ENCODE assay signal across 1 cellular context in the genomic region with DNA sequence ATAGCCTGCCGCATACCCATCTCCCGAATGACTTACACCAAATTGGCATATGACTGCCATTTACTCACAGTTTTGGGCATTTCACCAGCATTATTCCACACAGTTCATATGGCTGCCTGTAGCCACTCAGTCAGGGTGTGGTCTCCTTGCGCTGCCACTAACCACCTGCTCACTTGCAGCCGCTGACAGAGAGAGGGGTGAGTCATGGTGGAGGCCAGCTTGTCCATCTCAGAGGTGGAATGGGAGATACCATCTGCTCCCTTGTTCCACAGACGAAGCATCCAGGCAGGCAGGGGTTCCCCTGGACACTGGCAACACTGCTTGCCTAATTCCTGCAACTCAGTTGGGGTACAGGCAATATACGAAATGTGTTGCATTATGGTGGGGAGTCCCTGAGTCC.
TF ChIP-seq lines count a peak whose summit lies in the region.

No MANE protein-coding gene starts in this region.

TF ChIP-seq in K562, 482 proteins besides CTCF, POLR2A, EP300 and RAD21 (continued from another document and continues in another):
- TF ChIP-seq, protein P1, sequence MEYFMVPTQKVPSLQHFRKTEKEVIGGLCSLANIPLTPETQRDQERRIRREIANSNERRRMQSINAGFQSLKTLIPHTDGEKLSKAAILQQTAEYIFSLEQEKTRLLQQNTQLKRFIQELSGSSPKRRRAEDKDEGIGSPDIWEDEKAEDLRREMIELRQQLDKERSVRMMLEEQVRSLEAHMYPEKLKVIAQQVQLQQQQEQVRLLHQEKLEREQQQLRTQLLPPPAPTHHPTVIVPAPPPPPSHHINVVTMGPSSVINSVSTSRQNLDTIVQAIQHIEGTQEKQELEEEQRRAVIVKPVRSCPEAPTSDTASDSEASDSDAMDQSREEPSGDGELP (CRISPR knock-in tag; IDR thresholded peaks at IDR 0.05; ENCODE audit: borderline replicate concordance): peak; percentile 66; the same call in 1 of the 2 replicates
- TF ChIP-seq FOS (IDR thresholded peaks at IDR 0.05; ENCODE audit: extremely low read depth, insufficient read length) (peak; percentile 21), RERE (CRISPR knock-in tag; IDR thresholded peaks at IDR 0.05; ENCODE audit: borderline replicate concordance) (no peak), COPS2 (conservative IDR thresholded peaks at IDR 0.05) (no peak), FUS (optimal IDR thresholded peaks at IDR 0.05; ENCODE audit: low read depth, low read length) (no peak), YBX1 (IDR thresholded peaks at IDR 0.05) (no peak), KLF13 (tag; IDR thresholded peaks at IDR 0.05; ENCODE audit: borderline replicate concordance, low read depth) (no peak), TCF7 (IDR thresholded peaks at IDR 0.05; ENCODE audit: borderline replicate concordance) (no peak), MYNN (IDR thresholded peaks at IDR 0.05) (peak; percentile 58; the same call in 1 of the 2 replicates), MYNN (CRISPR knock-in tag; IDR thresholded peaks at IDR 0.05) (no peak), PTRF (tag; IDR thresholded peaks at IDR 0.05) (no peak), SIX5 (IDR thresholded peaks at IDR 0.05; ENCODE audit: borderline replicate concordance in 1 of 2, insufficient read depth in 1 of 2, low read depth in 1 of 2, low read length in 2 of 2) (no peak), TOE1 (IDR thresholded peaks at IDR 0.05; ENCODE audit: borderline replicate concordance) (no peak), TOE1 (CRISPR knock-in tag; IDR thresholded peaks at IDR 0.05; ENCODE audit: borderline replicate concordance, low read depth) (no peak), TEAD2 (tag; IDR thresholded peaks at IDR 0.05) (no peak), PCBP2 (IDR thresholded peaks at IDR 0.05; ENCODE audit: low read depth, low read length, poor library complexity, severe bottlenecking) (no peak), KAT7 (CRISPR knock-in tag; IDR thresholded peaks at IDR 0.05; ENCODE audit: borderline replicate concordance) (no peak), NFE2L1 (tag; IDR thresholded peaks at IDR 0.05; ENCODE audit: borderline replicate concordance, low read depth) (no peak), GTF2F1 (IDR thresholded peaks at IDR 0.05; ENCODE audit: low read depth, low read length) (no peak), ZNF551 (CRISPR knock-in tag; IDR thresholded peaks at IDR 0.05) (no peak), NFIX (CRISPR knock-in tag; IDR thresholded peaks at IDR 0.05; ENCODE audit: low read depth) (no peak), XRCC3 (IDR thresholded peaks at IDR 0.05) (no peak), BACH1 (tag; IDR thresholded peaks at IDR 0.05) (no peak), KDM1A (IDR thresholded peaks at IDR 0.05) (no peak), ELK1 (CRISPR knock-in tag; IDR thresholded peaks at IDR 0.05) (no peak), PPARD (CRISPR knock-in tag; IDR thresholded peaks at IDR 0.05) (no peak), MAFK (IDR thresholded peaks at IDR 0.05; ENCODE audit: low read length) (no peak), ZNF316 (IDR thresholded peaks at IDR 0.05) (no peak), GTF2A2 (tag; IDR thresholded peaks at IDR 0.05) (no peak), ZNF57 (CRISPR knock-in tag; IDR thresholded peaks at IDR 0.05) (no peak), ZNF561 (CRISPR knock-in tag; conservative IDR thresholded peaks at IDR 0.05) (no peak), FOXP4 (CRISPR knock-in tag; IDR thresholded peaks at IDR 0.05; ENCODE audit: borderline replicate concordance) (no peak), ZNF134 (CRISPR knock-in tag; conservative IDR thresholded peaks at IDR 0.05) (no peak), HDAC2 (IDR thresholded peaks at IDR 0.05) (0 out of 2 replicates have a peak, but pooled peaks have one; percentile 27), FOXK1 (CRISPR knock-in tag; IDR thresholded peaks at IDR 0.05; ENCODE audit: borderline replicate concordance) (no peak), MAFF (IDR thresholded peaks at IDR 0.05; ENCODE audit: low read length) (no peak)
- TF ChIP-seq, protein P2, sequence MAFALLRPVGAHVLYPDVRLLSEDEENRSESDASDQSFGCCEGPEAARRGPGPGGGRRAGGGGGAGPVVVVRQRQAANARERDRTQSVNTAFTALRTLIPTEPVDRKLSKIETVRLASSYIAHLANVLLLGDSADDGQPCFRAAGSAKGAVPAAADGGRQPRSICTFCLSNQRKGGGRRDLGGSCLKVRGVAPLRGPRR (CRISPR knock-in tag; IDR thresholded peaks at IDR 0.05): no peak
- TF ChIP-seq, protein P3, sequence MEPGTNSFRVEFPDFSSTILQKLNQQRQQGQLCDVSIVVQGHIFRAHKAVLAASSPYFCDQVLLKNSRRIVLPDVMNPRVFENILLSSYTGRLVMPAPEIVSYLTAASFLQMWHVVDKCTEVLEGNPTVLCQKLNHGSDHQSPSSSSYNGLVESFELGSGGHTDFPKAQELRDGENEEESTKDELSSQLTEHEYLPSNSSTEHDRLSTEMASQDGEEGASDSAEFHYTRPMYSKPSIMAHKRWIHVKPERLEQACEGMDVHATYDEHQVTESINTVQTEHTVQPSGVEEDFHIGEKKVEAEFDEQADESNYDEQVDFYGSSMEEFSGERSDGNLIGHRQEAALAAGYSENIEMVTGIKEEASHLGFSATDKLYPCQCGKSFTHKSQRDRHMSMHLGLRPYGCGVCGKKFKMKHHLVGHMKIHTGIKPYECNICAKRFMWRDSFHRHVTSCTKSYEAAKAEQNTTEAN (CRISPR knock-in tag; IDR thresholded peaks at IDR 0.05): no peak
- TF ChIP-seq, protein P4, sequence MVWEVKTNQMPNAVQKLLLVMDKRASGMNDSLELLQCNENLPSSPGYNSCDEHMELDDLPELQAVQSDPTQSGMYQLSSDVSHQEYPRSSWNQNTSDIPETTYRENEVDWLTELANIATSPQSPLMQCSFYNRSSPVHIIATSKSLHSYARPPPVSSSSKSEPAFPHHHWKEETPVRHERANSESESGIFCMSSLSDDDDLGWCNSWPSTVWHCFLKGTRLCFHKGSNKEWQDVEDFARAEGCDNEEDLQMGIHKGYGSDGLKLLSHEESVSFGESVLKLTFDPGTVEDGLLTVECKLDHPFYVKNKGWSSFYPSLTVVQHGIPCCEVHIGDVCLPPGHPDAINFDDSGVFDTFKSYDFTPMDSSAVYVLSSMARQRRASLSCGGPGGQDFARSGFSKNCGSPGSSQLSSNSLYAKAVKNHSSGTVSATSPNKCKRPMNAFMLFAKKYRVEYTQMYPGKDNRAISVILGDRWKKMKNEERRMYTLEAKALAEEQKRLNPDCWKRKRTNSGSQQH (CRISPR knock-in tag; IDR thresholded peaks at IDR 0.05): no peak
- TF ChIP-seq, protein P5, sequence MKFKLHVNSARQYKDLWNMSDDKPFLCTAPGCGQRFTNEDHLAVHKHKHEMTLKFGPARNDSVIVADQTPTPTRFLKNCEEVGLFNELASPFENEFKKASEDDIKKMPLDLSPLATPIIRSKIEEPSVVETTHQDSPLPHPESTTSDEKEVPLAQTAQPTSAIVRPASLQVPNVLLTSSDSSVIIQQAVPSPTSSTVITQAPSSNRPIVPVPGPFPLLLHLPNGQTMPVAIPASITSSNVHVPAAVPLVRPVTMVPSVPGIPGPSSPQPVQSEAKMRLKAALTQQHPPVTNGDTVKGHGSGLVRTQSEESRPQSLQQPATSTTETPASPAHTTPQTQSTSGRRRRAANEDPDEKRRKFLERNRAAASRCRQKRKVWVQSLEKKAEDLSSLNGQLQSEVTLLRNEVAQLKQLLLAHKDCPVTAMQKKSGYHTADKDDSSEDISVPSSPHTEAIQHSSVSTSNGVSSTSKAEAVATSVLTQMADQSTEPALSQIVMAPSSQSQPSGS (CRISPR knock-in tag; IDR thresholded peaks at IDR 0.05): no peak
- TF ChIP-seq, protein P6, sequence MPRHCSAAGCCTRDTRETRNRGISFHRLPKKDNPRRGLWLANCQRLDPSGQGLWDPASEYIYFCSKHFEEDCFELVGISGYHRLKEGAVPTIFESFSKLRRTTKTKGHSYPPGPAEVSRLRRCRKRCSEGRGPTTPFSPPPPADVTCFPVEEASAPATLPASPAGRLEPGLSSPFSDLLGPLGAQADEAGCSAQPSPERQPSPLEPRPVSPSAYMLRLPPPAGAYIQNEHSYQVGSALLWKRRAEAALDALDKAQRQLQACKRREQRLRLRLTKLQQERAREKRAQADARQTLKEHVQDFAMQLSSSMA (CRISPR knock-in tag; IDR thresholded peaks at IDR 0.05): no peak
- TF ChIP-seq, protein P7, sequence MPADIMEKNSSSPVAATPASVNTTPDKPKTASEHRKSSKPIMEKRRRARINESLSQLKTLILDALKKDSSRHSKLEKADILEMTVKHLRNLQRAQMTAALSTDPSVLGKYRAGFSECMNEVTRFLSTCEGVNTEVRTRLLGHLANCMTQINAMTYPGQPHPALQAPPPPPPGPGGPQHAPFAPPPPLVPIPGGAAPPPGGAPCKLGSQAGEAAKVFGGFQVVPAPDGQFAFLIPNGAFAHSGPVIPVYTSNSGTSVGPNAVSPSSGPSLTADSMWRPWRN (IDR thresholded peaks at IDR 0.05; ENCODE audit: low read depth): no peak
- TF ChIP-seq, protein P8, sequence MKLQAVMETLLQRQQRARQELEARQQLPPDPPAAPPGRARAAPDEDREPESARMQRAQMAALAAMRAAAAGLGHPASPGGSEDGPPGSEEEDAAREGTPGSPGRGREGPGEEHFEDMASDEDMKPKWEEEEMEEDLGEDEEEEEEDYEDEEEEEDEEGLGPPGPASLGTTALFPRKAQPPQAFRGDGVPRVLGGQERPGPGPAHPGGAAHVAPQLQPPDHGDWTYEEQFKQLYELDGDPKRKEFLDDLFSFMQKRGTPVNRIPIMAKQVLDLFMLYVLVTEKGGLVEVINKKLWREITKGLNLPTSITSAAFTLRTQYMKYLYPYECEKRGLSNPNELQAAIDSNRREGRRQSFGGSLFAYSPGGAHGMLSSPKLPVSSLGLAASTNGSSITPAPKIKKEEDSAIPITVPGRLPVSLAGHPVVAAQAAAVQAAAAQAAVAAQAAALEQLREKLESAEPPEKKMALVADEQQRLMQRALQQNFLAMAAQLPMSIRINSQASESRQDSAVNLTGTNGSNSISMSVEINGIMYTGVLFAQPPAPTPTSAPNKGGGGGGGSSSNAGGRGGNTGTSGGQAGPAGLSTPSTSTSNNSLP (IDR thresholded peaks at IDR 0.05; ENCODE audit: borderline replicate concordance, low read depth, low read length): no peak
- TF ChIP-seq, protein P9, sequence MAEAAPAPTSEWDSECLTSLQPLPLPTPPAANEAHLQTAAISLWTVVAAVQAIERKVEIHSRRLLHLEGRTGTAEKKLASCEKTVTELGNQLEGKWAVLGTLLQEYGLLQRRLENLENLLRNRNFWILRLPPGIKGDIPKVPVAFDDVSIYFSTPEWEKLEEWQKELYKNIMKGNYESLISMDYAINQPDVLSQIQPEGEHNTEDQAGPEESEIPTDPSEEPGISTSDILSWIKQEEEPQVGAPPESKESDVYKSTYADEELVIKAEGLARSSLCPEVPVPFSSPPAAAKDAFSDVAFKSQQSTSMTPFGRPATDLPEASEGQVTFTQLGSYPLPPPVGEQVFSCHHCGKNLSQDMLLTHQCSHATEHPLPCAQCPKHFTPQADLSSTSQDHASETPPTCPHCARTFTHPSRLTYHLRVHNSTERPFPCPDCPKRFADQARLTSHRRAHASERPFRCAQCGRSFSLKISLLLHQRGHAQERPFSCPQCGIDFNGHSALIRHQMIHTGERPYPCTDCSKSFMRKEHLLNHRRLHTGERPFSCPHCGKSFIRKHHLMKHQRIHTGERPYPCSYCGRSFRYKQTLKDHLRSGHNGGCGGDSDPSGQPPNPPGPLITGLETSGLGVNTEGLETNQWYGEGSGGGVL (CRISPR knock-in tag; IDR thresholded peaks at IDR 0.05): no peak
